Comparison of ENCODE assay signal across 1 cellular context in genomic region chr19:8811315-8812172, GRCh38.
A peak's percentile ranks its signal among the peaks of the same experiment; 100 is the strongest.
TF ChIP-seq lines count a peak whose summit lies in the region.

No MANE protein-coding gene starts in this region.

TF ChIP-seq in H1, 55 proteins besides CTCF, POLR2A, EP300 and RAD21 (continued from another document):
- TF ChIP-seq ZNF274 (IDR thresholded peaks at IDR 0.05; ENCODE audit: borderline replicate concordance, extremely low read depth, low read length) (peak; percentile 98), CEBPB (IDR thresholded peaks at IDR 0.05; ENCODE audit: low read depth, low read length) (no peak), HDAC2 (IDR thresholded peaks at IDR 0.05; ENCODE audit: borderline replicate concordance in 1 of 2, low read depth in 2 of 2, low read length in 2 of 2) (no peak), SAP30 (IDR thresholded peaks at IDR 0.05; ENCODE audit: insufficient read depth, insufficient replicate concordance, low read length) (no peak), RFX5 (IDR thresholded peaks at IDR 0.05; ENCODE audit: borderline replicate concordance, low read depth, low read length) (no peak), JUND (IDR thresholded peaks at IDR 0.05; ENCODE audit: low read length) (no peak), E2F6 (IDR thresholded peaks at IDR 0.05) (no peak), POLR2AphosphoS5 (IDR thresholded peaks at IDR 0.05; ENCODE audit: low read depth, low read length) (no peak)
TF ChIP-seq in H1: peak in this region for 3.
